ENCODE assay signal across 20 cellular contexts in genomic region chr14:68631058-68631690, GRCh38.
DNase-seq lines count a peak whose midpoint lies in the region; ATAC-seq and TF ChIP-seq lines count a peak whose summit lies in the region.
"Had no signal": no experiment of that assay in that cellular context is flagged by ENCODE, and none has a peak within 500 bp of the region (broad histone marks: within the 10 kb centered on the region; RNA-seq: fewer than 3 reads in every experiment).

No MANE protein-coding gene starts in this region.

- H3K27ac ChIP-seq in BLaER1: 0 out of 2 replicates have a peak overlapping the region, but pooled peaks have one; percentile 95
- no peak overlapping the region for H3K27ac ChIP-seq in colonic mucosa
- peak overlapping the region; percentile 62 for H3K27ac ChIP-seq in muscle layer of duodenum (ENCODE audit: low read length)
- H3K27ac ChIP-seq in subcutaneous abdominal adipose tissue (ENCODE audit: low read depth, low read length): peak overlapping the region; percentile 97
- H3K27ac ChIP-seq: neutrophil had no signal

- intact Hi-C loops in colonic mucosa (cut with DNase I): no loop called here

- in situ Hi-C loops in G401 (cut with HindIII; ENCODE audit: low sequenced_read_pairs): no loop called here

- H3K4me1 ChIP-seq in BLaER1 (peaks cover 96% of the 10 kb centered on the region), colonic mucosa (peaks cover 9% of the 10 kb centered on the region), muscle layer of duodenum (ENCODE audit: control insufficient read depth in 1 of 2, insufficient read depth in 2 of 2, low read length in 2 of 2) (peaks cover 12 to 51% of the 10 kb centered on the region in 2 donors), subcutaneous abdominal adipose tissue (ENCODE audit: control insufficient read depth in 5 of 5, insufficient read depth in 5 of 5, low read length in 5 of 5) (peaks cover 11 to 67% (median 62%) of the 10 kb centered on the region in 5 donors)

- H3K4me3 ChIP-seq in BLaER1 (no peak overlapping the region), colonic mucosa (no peak overlapping the region), muscle layer of duodenum (ENCODE audit: low read depth in 1 of 2, low read length in 2 of 2) (no peak overlapping the region), subcutaneous abdominal adipose tissue (ENCODE audit: low read depth in 1 of 5, low read length in 5 of 5) (peak overlapping the region; percentile 16 to 64 (median 51))

- H3K27me3 ChIP-seq in BLaER1 (no peaks in the 10 kb centered on the region), colonic mucosa (no peaks in the 10 kb centered on the region), muscle layer of duodenum (ENCODE audit: low read depth, low read length) (no peaks in the 10 kb centered on the region), subcutaneous abdominal adipose tissue (ENCODE audit: control insufficient read depth in 5 of 5, insufficient read depth in 4 of 5, low read length in 5 of 5) (no peaks in the 10 kb centered on the region)

- H3K9ac ChIP-seq in BLaER1 (no peak overlapping the region), colonic mucosa (ENCODE audit: low read depth in 2 of 2, low read length in 2 of 2) (no peak overlapping the region), subcutaneous abdominal adipose tissue (ENCODE audit: low read length in 5 of 5) (peak overlapping the region in 3 of 5 donors; percentile 60 to 83 (median 81))

- no peaks in the 10 kb centered on the region for H3K36me3 ChIP-seq in BLaER1
- no peaks in the 10 kb centered on the region for H3K36me3 ChIP-seq in colonic mucosa
- no peaks in the 10 kb centered on the region for H3K36me3 ChIP-seq in muscle layer of duodenum (ENCODE audit: control insufficient read depth in 1 of 2, insufficient read depth in 2 of 2, low read length in 2 of 2)
- H3K36me3 ChIP-seq in subcutaneous abdominal adipose tissue (ENCODE audit: control insufficient read depth in 5 of 5, insufficient read depth in 5 of 5, low read length in 5 of 5): no peaks in the 10 kb centered on the region
- H3K36me3 ChIP-seq: neutrophil had no signal

- TF ChIP-seq CTCF in colonic mucosa (IDR thresholded peaks at IDR 0.05): no peak

- ATAC-seq in GM18505 (IDR thresholded peaks at IDR 0.05; ENCODE audit: unreplicated experiment): no peak
- ATAC-seq: activated CD8-positive, alpha-beta T cell treated with anti-CD3 and anti-CD28 coated beads for 36 hours; activated T-cell treated with anti-CD3 and anti-CD28 coated beads, Interleukin-2, amount 50 U/mL, for 72 hours; WTC11 had no signal

- peak overlapping the region; percentile 90 for H3K4me2 ChIP-seq in BLaER1

- no peaks in the 10 kb centered on the region for H4K20me1 ChIP-seq in BLaER1

- DNase-seq in colonic mucosa (peak; percentile 15), G401 (ENCODE audit: low spot score) (no peak), NCI-H82 treated with DMSO at 0.1 percent for 48 hours (lab: John Stamatoyannopoulos, UW; ENCODE audit: unreplicated experiment) (no peak)
- DNase-seq in activated CD4-positive, alpha-beta T cell treated with anti-CD3 and anti-CD28 coated beads for 1 hour: no peak
- DNase-seq: activated CD8-positive, alpha-beta T cell treated with anti-CD3 and anti-CD28 coated beads for 36 hours; activated T-cell treated with anti-CD3 and anti-CD28 coated beads, Interleukin-2, amount 50 U/mL, for 72 hours; CD8-positive, alpha-beta memory T cell; effector CD4-positive, alpha-beta T cell; H9; immature natural killer cell; mesendoderm; NCI-H1436; NCI-H526 treated with DMSO at 0.1 percent for 48 hours; stimulated activated CD4-positive, alpha-beta T cell treated with anti-CD3 and anti-CD28 coated beads, Interleukin-2, amount 100 ng/mL, for 24 hours had no signal

- no peak for TF ChIP-seq POLR2A in GM18505 (IDR thresholded peaks at IDR 0.05; ENCODE audit: borderline replicate concordance, extremely low read depth, insufficient read depth, insufficient read length)

- H3K9me3 ChIP-seq in BLaER1: no peaks in the 10 kb centered on the region
- H3K9me3 ChIP-seq in colonic mucosa: no peaks in the 10 kb centered on the region
- H3K9me3 ChIP-seq in muscle layer of duodenum (ENCODE audit: control insufficient read depth in 1 of 2, low read length in 2 of 2): no peaks in the 10 kb centered on the region
- H3K9me3 ChIP-seq in subcutaneous abdominal adipose tissue (ENCODE audit: control insufficient read depth in 5 of 5, low read length in 5 of 5): no peaks in the 10 kb centered on the region
- H3K9me3 ChIP-seq: neutrophil had no signal

Comparison
In these comparisons a context has a peak if more than half of its experiments do, and no peak if none do; other contexts are left out.
1. H3K4me3 ChIP-seq: peak in subcutaneous abdominal adipose tissue (5 of 5); none in BLaER1 (single experiment), colonic mucosa (single experiment) and muscle layer of duodenum (0 of 2).
2. H3K9ac ChIP-seq: peak in subcutaneous abdominal adipose tissue (3 of 5); none in BLaER1 (single experiment) and colonic mucosa (0 of 2).